In the genomic region with DNA sequence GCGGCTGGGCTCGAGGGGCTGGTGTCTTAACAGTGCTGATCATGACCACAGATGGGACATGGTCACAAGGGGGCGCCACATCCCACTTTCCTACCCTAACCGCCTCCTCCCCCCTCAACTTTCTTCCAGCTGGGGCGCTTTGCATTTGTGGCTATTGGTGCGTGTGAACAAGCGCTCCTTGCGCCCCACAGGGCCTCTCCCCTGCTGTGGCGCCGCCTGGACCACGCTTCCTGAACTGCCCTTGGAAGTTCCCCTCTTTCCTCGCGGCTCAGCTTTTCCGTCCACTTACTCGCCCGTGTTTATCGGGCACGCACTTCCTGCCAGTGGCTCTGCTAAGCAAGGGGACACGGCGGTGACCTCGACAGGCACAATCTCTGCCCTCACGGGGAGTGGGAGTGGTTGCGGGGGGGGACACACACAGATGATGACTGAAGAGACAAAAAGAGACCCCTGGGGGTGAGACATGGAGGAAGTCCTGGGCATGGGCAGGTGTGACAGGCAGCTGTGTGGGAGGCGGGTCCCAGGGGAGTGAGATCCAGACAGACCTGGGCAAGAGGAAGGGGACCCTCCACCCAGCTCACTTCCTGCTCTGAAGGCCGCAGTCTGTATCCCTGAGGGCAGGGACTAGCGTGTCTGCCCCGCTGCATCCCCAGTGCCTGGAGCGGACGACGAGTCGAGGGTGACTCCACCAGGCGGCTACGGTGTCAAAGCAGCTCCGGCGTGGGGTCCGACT, we compare ENCODE assay signal across 8 cellular contexts. TPM values are rescaled to one million over a fixed set of nuclear protein-coding genes. Genes with fewer than 3 reads are reported as not detected.
DNase-seq lines count a peak whose midpoint lies in the region; ATAC-seq and TF ChIP-seq lines count a peak whose summit lies in the region.

No MANE protein-coding gene starts in this region.

- TF ChIP-seq CTCF in GM06990 (IDR thresholded peaks at IDR 0.05; ENCODE audit: insufficient read depth, low read length, poor library complexity, severe bottlenecking) = peak; percentile 75

- ATAC-seq in HG02759 (IDR thresholded peaks at IDR 0.05; ENCODE audit: unreplicated experiment) = peak; percentile 77
- ATAC-seq in central memory CD8-positive, alpha-beta T cell (replicated peaks; ENCODE audit: extremely low read depth, poor library complexity, severe bottlenecking) = peak; percentile 64
- peak; percentile 73 for ATAC-seq in left colon

- peak overlapping the region; percentile 6 for H3K27ac Mint-ChIP-seq in central memory CD8-positive, alpha-beta T cell (ENCODE audit: low read depth)

- DNase-seq in GM06990 (ENCODE audit: extremely low read depth, insufficient read length) (peak; percentile 81), NCI-H2029 (lab: John Stamatoyannopoulos, UW) (peak; percentile 48), left colon (peak; percentile 72 to 90), NCI-H187 treated with DMSO at 0.1 percent for 48 hours (lab: John Stamatoyannopoulos, UW) (no peak)
- peak; percentile 15 to 50 (median 30) for DNase-seq in activated CD4-positive, CD25-positive, alpha-beta regulatory T cell (lab: John Stamatoyannopoulos, UW)
- DNase-seq in central memory CD8-positive, alpha-beta T cell (ENCODE audit: low spot score in 2 of 2) = peak; percentile 32 to 55
- peak; percentile 24 to 55 for DNase-seq in stimulated activated CD4-positive, alpha-beta T cell treated with anti-CD3 and anti-CD28 coated beads, Interleukin-1b, Interleukin-23, amount 100 ng/mL, for 1 hour (ENCODE audit: low read depth in 2 of 2)

- H3K27me3 ChIP-seq in GM06990 (replicated peaks; ENCODE audit: control insufficient read depth, insufficient read depth, low read length) = no peaks in the 10 kb centered on the region

- H3K27me3 Mint-ChIP-seq in central memory CD8-positive, alpha-beta T cell = peaks cover 11% of the 10 kb centered on the region

- H3K9me3 Mint-ChIP-seq in central memory CD8-positive, alpha-beta T cell = no peaks in the 10 kb centered on the region

- H3K4me3 Mint-ChIP-seq in central memory CD8-positive, alpha-beta T cell = peak overlapping the region; percentile 72

- H3K4me3 ChIP-seq in GM06990 (replicated peaks; ENCODE audit: low read depth, low read length) = peak overlapping the region; percentile 62

- no peaks in the 10 kb centered on the region for H3K36me3 ChIP-seq in GM06990 (ENCODE audit: control insufficient read depth, insufficient read depth, low read length)

- intact Hi-C loops in left colon (cut with DNase I, micrococcal nuclease) = no loop called here

- peaks cover 2% of the 10 kb centered on the region for H3K36me3 Mint-ChIP-seq in central memory CD8-positive, alpha-beta T cell (ENCODE audit: insufficient read depth)

- H3K4me1 Mint-ChIP-seq in central memory CD8-positive, alpha-beta T cell = peaks cover 11% of the 10 kb centered on the region

RNA-seq across cellular contexts. Expression of gene ZNF787, which starts 40.3 kb away (rescaled TPM):
- total RNA-seq in left colon = 10 to 100 TPM; 56.6 to 59.9 TPM
